Comparison of ENCODE assay signal across 19 cellular contexts in the genomic region with DNA sequence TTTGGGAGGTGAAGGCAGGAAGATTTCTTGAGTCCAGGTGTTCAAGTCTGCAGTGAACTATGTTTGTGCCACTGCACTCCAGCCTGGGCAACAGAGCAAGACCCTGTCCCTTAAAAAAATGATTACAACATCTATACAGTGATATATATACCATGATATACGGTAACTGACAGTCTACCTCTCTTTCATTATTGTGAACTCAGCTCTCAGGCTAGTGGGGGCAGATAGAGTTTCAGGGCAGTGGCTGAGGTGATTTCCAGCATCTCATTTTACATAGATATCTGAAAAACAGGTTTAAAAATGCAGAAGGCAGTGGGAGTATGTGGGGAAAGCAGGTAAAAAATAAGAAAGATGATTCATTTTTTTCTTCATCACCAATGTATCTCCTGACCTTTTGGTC. TPM values are rescaled to one million over a fixed set of nuclear protein-coding genes. Genes with fewer than 3 reads are reported as not detected.
A peak's percentile ranks its signal among the peaks of the same experiment; 100 is the strongest.
DNase-seq lines count a peak whose midpoint lies in the region; ATAC-seq and TF ChIP-seq lines count a peak whose summit lies in the region.
"Had no signal": no experiment of that assay in that cellular context is flagged by ENCODE, and none has a peak within 500 bp of the region (broad histone marks: within the 10 kb centered on the region; RNA-seq: fewer than 3 reads in every experiment).

No MANE protein-coding gene starts in this region.

- no peak for TF ChIP-seq CTCF in GM10266 (IDR thresholded peaks at IDR 0.05; ENCODE audit: control insufficient read depth, insufficient read depth, low read depth, missing control alignments)

- DNase-seq in GM10266 (ENCODE audit: extremely low spot score) (peak; percentile 53), germinal center (ENCODE audit: low spot score) (no peak), CD1c-positive myeloid dendritic cell (ENCODE audit: extremely low spot score) (no peak), dermis blood vessel endothelial cell (no peak), DMS153 treated with DMSO at 0.1 percent for 48 hours (lab: John Stamatoyannopoulos, UW; ENCODE audit: unreplicated experiment) (no peak)
- DNase-seq: activated CD4-positive, alpha-beta T cell treated with anti-CD3 and anti-CD28 coated beads, Interleukin-2, amount 10 ng/mL, durations not matched to agents 24 days and 14 days; activated naive CD4-positive, alpha-beta T cell treated with anti-CD3 and anti-CD28 coated beads, Interleukin-2, amount 10 ng/mL, durations not matched to agents 7 days and 5 days; body of pancreas; CD4-positive, alpha-beta memory T cell; DMS79 treated with DMSO at 0.1 percent for 48 hours; NCI-H1092 treated with DMSO at 0.1 percent for 48 hours; NCI-H748 treated with DMSO at 0.1 percent for 48 hours; Peyer's patch; stimulated activated CD4-positive, alpha-beta T cell treated with anti-CD3 and anti-CD28 coated beads, Interleukin-12 subunit alpha, Interleukin-12 subunit beta, amount 100 ng/mL, for 4 hours; stomach had no signal

- peak; percentile 52 for ATAC-seq in GM19328 (IDR thresholded peaks at IDR 0.05; ENCODE audit: unreplicated experiment)
- ATAC-seq in HG02610 (IDR thresholded peaks at IDR 0.05; ENCODE audit: unreplicated experiment), result peak; percentile 44
- peak; percentile 47 for ATAC-seq in HG03469 (IDR thresholded peaks at IDR 0.05; ENCODE audit: unreplicated experiment)
- ATAC-seq: body of pancreas, esophagus mucosa had no signal

RNA-seq across cellular contexts. Expression of a gene that starts 8.1 kb away (rescaled TPM):
- total RNA-seq in dermis blood vessel endothelial cell, result under 0.01 and 0.05 TPM in 2 replicates
- total RNA-seq: activated CD4-positive, alpha-beta T cell treated with anti-CD3 and anti-CD28 coated beads, Interleukin-2, amount 10 ng/mL, durations not matched to agents 24 days and 14 days; CD4-positive, alpha-beta memory T cell had no signal
